ENCODE assay signal across 14 cellular contexts in genomic region chr4:178414881-178415446, GRCh38.
A peak's percentile ranks its signal among the peaks of the same experiment; 100 is the strongest.
DNase-seq lines count a peak whose midpoint lies in the region; TF ChIP-seq lines count a peak whose summit lies in the region.
"Had no signal": no experiment of that assay in that cellular context is flagged by ENCODE, and none has a peak within 500 bp of the region (broad histone marks: within the 10 kb centered on the region; RNA-seq: fewer than 3 reads in every experiment).

No MANE protein-coding gene starts in this region.

- intact Hi-C loops in posterior vena cava (cut with DNase I), result no loop called here

- no peak for TF ChIP-seq CTCF in GM10248 (IDR thresholded peaks at IDR 0.05; ENCODE audit: control extremely low read depth, extremely low read depth, low read depth, missing control alignments)

- POLR2A ChIA-PET in GM10248 (lab: Yijun Ruan, JAX), result no interaction called here

- in situ Hi-C loops in SK-MEL-5 (cut with HindIII; ENCODE audit: low pct_unique_long_range_greater_than_20kb, low sequenced_read_pairs), result no loop called here

- DNase-seq in D341Med (ENCODE audit: low spot score) (peak; percentile 14), GM10248 (ENCODE audit: extremely low spot score) (peak; percentile 2), SK-MEL-5 (ENCODE audit: low read depth, low spot score) (peak; percentile 24), posterior vena cava (ENCODE audit: low spot score) (peak; percentile 73), erythroblast (lab: John Stamatoyannopoulos, UW) (no peak), HT-29 (ENCODE audit: low spot score) (no peak)
- DNase-seq in activated CD4-positive, CD25-positive, alpha-beta regulatory T cell treated with anti-CD3 and anti-CD28 coated beads, Interleukin-2, amount 50 U/mL, for 72 hours, result no peak
- DNase-seq: BE2C, DND-41, Kasumi-1, NCI-H187, NCI-H345, NCI-H524, NCI-H82 had no signal

- CTCF ChIA-PET in GM10248 (lab: Yijun Ruan, JAX), result no interaction called here

- no peak for TF ChIP-seq POLR2A in erythroblast (IDR thresholded peaks at IDR 0.05; ENCODE audit: low read length)

Comparison
In these comparisons a context has a peak if more than half of its experiments do, and no peak if none do; other contexts are left out.
1. DNase-seq: peak in D341Med (single experiment), GM10248 (single experiment), SK-MEL-5 (single experiment) and posterior vena cava (single experiment); none in activated CD4-positive, CD25-positive, alpha-beta regulatory T cell treated with anti-CD3 and anti-CD28 coated beads, Interleukin-2, amount 50 U/mL, for 72 hours (single experiment), erythroblast (0 of 2) and HT-29 (single experiment).